In the genomic region with DNA sequence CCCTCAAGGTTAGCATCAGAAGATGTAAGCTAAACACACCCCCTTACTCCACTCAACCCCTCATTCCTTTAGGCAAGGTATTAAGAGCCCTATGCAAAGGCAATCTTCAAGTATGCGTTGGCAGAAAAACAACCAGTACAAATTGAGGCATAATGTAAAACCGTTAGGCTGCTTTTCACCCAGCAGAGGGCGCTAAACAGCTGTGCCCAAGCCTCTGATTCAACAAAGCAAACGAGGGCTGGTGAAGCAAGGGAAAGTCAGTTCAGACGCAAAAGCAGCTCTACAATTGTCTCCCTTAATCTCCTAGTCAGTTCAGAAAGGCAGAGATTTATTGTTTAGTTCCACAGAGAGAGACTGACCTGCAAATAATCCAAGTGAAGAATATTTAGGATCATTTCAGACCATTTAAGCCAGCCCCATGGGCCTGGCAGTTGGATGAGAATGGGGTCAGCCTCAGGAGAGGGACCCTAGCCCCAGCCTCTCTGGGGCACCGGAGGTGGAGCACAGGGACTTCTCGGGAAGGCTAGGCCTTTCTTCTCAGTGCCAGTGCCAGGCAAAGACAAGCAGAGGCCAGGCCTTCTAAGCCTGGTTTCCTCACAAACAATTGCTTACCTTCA, we compare ENCODE assay signal across 1 cellular context.
TF ChIP-seq lines count a peak whose summit lies in the region.

No MANE protein-coding gene starts in this region.

TF ChIP-seq in K562, 482 proteins besides CTCF, POLR2A, EP300 and RAD21 (continued from another document):
- TF ChIP-seq, protein P1, sequence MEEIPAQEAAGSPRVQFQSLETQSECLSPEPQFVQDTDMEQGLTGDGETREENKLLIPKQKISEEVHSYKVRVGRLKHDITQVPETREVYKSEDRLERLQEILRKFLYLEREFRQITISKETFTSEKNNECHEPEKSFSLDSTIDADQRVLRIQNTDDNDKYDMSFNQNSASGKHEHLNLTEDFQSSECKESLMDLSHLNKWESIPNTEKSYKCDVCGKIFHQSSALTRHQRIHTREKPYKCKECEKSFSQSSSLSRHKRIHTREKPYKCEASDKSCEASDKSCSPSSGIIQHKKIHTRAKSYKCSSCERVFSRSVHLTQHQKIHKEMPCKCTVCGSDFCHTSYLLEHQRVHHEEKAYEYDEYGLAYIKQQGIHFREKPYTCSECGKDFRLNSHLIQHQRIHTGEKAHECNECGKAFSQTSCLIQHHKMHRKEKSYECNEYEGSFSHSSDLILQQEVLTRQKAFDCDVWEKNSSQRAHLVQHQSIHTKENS (CRISPR knock-in tag; IDR thresholded peaks at IDR 0.05): no peak
- TF ChIP-seq ZNF324 (CRISPR knock-in tag; IDR thresholded peaks at IDR 0.05): no peak
- TF ChIP-seq FOXA3 (CRISPR knock-in tag; conservative IDR thresholded peaks at IDR 0.05 in 1 of 2, IDR thresholded peaks at IDR 0.05 in 1 of 2): peak in 1 of 2 experiments; percentile 28; a peak in 1 of 4 replicates
- peak; percentile 35 for TF ChIP-seq DACH1 (IDR thresholded peaks at IDR 0.05; ENCODE audit: partially characterized antibody)
- TF ChIP-seq, protein P2, sequence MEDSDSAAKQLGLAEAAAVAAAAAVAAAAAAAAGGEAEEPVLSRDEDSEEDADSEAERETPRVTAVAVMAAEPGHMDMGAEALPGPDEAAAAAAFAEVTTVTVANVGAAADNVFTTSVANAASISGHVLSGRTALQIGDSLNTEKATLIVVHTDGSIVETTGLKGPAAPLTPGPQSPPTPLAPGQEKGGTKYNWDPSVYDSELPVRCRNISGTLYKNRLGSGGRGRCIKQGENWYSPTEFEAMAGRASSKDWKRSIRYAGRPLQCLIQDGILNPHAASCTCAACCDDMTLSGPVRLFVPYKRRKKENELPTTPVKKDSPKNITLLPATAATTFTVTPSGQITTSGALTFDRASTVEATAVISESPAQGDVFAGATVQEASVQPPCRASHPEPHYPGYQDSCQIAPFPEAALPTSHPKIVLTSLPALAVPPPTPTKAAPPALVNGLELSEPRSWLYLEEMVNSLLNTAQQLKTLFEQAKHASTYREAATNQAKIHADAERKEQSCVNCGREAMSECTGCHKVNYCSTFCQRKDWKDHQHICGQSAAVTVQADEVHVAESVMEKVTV (CRISPR knock-in tag; IDR thresholded peaks at IDR 0.05): peak; percentile 37; the same call in 1 of the 2 replicates
- peak in 1 of 2 experiments; percentile 46; a peak in 1 of 4 replicates for TF ChIP-seq MAZ (CRISPR knock-in tag; conservative IDR thresholded peaks at IDR 0.05 in 1 of 2, IDR thresholded peaks at IDR 0.05 in 1 of 2)
